ENCODE assay signal across 9 cellular contexts in the genomic region with DNA sequence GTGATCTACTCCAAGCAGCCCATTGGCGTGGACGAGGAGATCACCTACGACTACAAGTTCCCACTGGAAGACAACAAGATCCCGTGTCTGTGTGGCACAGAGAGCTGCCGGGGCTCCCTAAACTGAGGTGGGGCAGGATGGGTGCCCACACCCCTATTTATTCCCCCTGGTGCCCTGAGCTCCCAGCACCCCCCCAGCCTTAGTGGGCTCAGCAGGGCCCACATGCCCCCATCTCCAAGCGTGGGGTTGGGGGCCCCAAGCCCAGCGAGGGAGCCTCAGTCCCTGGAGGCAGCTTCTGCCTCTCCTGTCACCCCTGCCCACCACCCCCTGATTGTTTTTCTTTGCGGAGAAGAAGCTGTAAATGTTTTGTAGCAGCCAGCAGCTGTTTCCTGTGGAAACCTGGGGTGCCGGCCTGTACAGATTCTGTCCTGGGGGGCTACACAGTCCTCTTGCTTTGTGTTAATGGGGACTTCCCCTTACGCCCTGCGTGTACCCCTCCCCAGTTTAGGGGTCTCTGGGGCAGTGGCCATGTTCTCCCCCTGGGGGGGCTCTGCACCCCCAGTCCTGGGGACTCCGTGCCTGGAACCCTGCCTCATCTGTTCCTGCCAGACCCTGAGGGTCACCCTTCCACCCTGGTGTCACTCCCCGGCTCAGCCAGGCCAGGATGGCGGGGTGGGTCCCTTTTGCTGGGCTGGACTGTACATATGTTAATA.
"Had no signal": no experiment of that assay in that cellular context is flagged by ENCODE, and none has a peak within 500 bp of the region (broad histone marks: within the 10 kb centered on the region; RNA-seq: fewer than 3 reads in every experiment).

No MANE protein-coding gene starts in this region.

- H3K9me3 ChIP-seq: body of pancreas, prostate gland, sigmoid colon, upper lobe of left lung had no signal

- H3K27ac ChIP-seq: prostate gland had no signal

- H3K9me3 Mint-ChIP-seq: activated naive CD4-positive, alpha-beta T cell treated with anti-CD3 and anti-CD28 coated beads, Interleukin-2, amount 50 U/mL, for 72 hours; activated T-helper 2 cell treated with anti-CD3 and anti-CD28 coated beads, Interferon-gamma antibody, Interleukin-2, Interleukin-4, amounts not matched to agents 10 μg/mL and 5 μg/mL and 100 μg/mL, durations not matched to agents 14 hours and 24 hours and 36 hours; endodermal cell; naive thymus-derived CD8-positive, alpha-beta T cell had no signal

- H3K27me3 Mint-ChIP-seq: naive thymus-derived CD8-positive, alpha-beta T cell had no signal

- H3K4me3 Mint-ChIP-seq: endodermal cell; naive thymus-derived CD8-positive, alpha-beta T cell had no signal

- H3K4me3 ChIP-seq: body of pancreas, lung, prostate gland had no signal

- H3K4me1 ChIP-seq: prostate gland had no signal

- H3K27me3 ChIP-seq: body of pancreas, sigmoid colon, upper lobe of left lung had no signal

- H3K27ac Mint-ChIP-seq: naive thymus-derived CD8-positive, alpha-beta T cell had no signal
